Comparison of ENCODE assay signal across 1 cellular context in the genomic region with DNA sequence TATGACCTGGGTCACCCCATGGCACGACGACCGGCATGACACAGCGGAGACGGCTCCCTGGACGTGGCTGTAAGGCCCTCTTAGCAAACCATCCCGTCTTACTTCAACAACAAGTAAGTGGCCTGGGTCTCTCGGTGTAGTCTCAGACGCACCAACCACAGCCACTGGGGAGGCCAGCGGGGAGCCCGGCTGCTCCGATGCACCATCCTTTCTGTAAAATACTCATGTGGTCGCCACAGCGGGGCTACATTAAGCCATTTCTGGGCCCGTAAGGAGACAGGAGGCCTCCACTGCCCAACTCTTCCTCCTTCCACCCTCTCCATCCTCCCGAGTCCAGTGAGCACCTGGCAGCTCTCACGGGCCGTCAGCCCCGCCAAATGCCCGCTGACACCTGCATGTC.
TF ChIP-seq lines count a peak whose summit lies in the region.

No MANE protein-coding gene starts in this region.

TF ChIP-seq in GM12878, 131 proteins besides CTCF, POLR2A, EP300 and RAD21:
- no peak for TF ChIP-seq POLR2AphosphoS5 (IDR thresholded peaks at IDR 0.05; ENCODE audit: low read length)
- TF ChIP-seq BMI1 (IDR thresholded peaks at IDR 0.05; ENCODE audit: borderline replicate concordance), result no peak
- TF ChIP-seq, protein P1, sequence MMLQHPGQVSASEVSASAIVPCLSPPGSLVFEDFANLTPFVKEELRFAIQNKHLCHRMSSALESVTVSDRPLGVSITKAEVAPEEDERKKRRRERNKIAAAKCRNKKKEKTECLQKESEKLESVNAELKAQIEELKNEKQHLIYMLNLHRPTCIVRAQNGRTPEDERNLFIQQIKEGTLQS (IDR thresholded peaks at IDR 0.05; ENCODE audit: borderline replicate concordance, extremely low read depth, low read depth, low read length), result no peak
- TF ChIP-seq GATAD2B (conservative IDR thresholded peaks at IDR 0.05; ENCODE audit: low read depth), result no peak
- TF ChIP-seq GABPA (IDR thresholded peaks at IDR 0.05; ENCODE audit: low read depth), result no peak
- no peak for TF ChIP-seq JUNB (IDR thresholded peaks at IDR 0.05)
- TF ChIP-seq SMC3 (IDR thresholded peaks at IDR 0.05; ENCODE audit: borderline replicate concordance, low read length), result no peak
TF ChIP-seq in GM12878: peak in this region for 0.
